In genomic region chr14:75126679-75127473, GRCh38 we compare ENCODE assay signal across 1 cellular context.
TF ChIP-seq lines count a peak whose summit lies in the region.

NEK9 (minus strand) TSS chr14:75127048; CDS start chr14:75126921, 127 bp downstream.

TF ChIP-seq in HepG2, 621 proteins besides CTCF, POLR2A, EP300 and RAD21 (continued from another document and continues in another):
- peak; percentile 97 for TF ChIP-seq ZNF574 (CRISPR knock-in tag; IDR thresholded peaks at IDR 0.05)
- TF ChIP-seq MAFK (conservative IDR thresholded peaks at IDR 0.05 in 1 of 2, IDR thresholded peaks at IDR 0.05 in 1 of 2; ENCODE audit: low read length in 2 of 2) = no peak
- TF ChIP-seq MTA3 (CRISPR knock-in tag; IDR thresholded peaks at IDR 0.05) = no peak
- TF ChIP-seq, protein P1, sequence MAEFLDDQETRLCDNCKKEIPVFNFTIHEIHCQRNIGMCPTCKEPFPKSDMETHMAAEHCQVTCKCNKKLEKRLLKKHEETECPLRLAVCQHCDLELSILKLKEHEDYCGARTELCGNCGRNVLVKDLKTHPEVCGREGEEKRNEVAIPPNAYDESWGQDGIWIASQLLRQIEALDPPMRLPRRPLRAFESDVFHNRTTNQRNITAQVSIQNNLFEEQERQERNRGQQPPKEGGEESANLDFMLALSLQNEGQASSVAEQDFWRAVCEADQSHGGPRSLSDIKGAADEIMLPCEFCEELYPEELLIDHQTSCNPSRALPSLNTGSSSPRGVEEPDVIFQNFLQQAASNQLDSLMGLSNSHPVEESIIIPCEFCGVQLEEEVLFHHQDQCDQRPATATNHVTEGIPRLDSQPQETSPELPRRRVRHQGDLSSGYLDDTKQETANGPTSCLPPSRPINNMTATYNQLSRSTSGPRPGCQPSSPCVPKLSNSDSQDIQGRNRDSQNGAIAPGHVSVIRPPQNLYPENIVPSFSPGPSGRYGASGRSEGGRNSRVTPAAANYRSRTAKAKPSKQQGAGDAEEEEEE (CRISPR knock-in tag; IDR thresholded peaks at IDR 0.05; ENCODE audit: borderline replicate concordance) = peak; percentile 41; the same call in 1 of the 2 replicates
- no peak for TF ChIP-seq PAF1 (CRISPR knock-in tag; IDR thresholded peaks at IDR 0.05)
- TF ChIP-seq ZNF407 (CRISPR knock-in tag; IDR thresholded peaks at IDR 0.05; ENCODE audit: not compliant biosample characterization) = peak; percentile 59
- no peak for TF ChIP-seq MAFF (IDR thresholded peaks at IDR 0.05; ENCODE audit: low read depth, low read length)
- no peak for TF ChIP-seq CHD2 (IDR thresholded peaks at IDR 0.05; ENCODE audit: low read depth, low read length)
- TF ChIP-seq POLR2G (IDR thresholded peaks at IDR 0.05; ENCODE audit: low read depth, low read length) = peak; percentile 98
- TF ChIP-seq HOXD1 (CRISPR knock-in tag; IDR thresholded peaks at IDR 0.05) = peak; percentile 73
- TF ChIP-seq SKI (IDR thresholded peaks at IDR 0.05; ENCODE audit: partially characterized antibody) = peak; percentile 9
- TF ChIP-seq ZNF318 (CRISPR knock-in tag; IDR thresholded peaks at IDR 0.05) = no peak
- TF ChIP-seq ZNF605 (CRISPR knock-in tag; IDR thresholded peaks at IDR 0.05) = peak; percentile 96
- peak; percentile 74; the same call in 1 of the 2 replicates for TF ChIP-seq CHCHD3 (CRISPR knock-in tag; IDR thresholded peaks at IDR 0.05)
- TF ChIP-seq ZNF431 (CRISPR knock-in tag; IDR thresholded peaks at IDR 0.05; ENCODE audit: borderline replicate concordance, low read depth) = peak; percentile 96; the same call in 1 of the 2 replicates
- TF ChIP-seq ZNF468 (CRISPR knock-in tag; IDR thresholded peaks at IDR 0.05) = peak; percentile 83; the same call in 1 of the 2 replicates
- no peak for TF ChIP-seq PBX2 (CRISPR knock-in tag; IDR thresholded peaks at IDR 0.05)
- no peak for TF ChIP-seq ZNF724P (CRISPR knock-in tag; IDR thresholded peaks at IDR 0.05; ENCODE audit: borderline replicate concordance)
- TF ChIP-seq POLR2AphosphoS2 (IDR thresholded peaks at IDR 0.05; ENCODE audit: low read depth, low read length) = no peak
- peak; percentile 92; the same call in 1 of the 2 replicates for TF ChIP-seq SAFB2 (CRISPR knock-in tag; IDR thresholded peaks at IDR 0.05; ENCODE audit: borderline replicate concordance, low read depth)
- TF ChIP-seq ZNF281 (CRISPR knock-in tag; IDR thresholded peaks at IDR 0.05; ENCODE audit: borderline replicate concordance) = 0 out of 2 replicates have a peak, but pooled peaks have one; percentile 32
- peak; percentile 44 for TF ChIP-seq BCL6 (CRISPR knock-in tag; IDR thresholded peaks at IDR 0.05)
- TF ChIP-seq SMARCC2 (IDR thresholded peaks at IDR 0.05) = no peak
- peak; percentile 88 for TF ChIP-seq SALL1 (CRISPR knock-in tag; IDR thresholded peaks at IDR 0.05)
- TF ChIP-seq ZNF839 (CRISPR knock-in tag; IDR thresholded peaks at IDR 0.05; ENCODE audit: borderline replicate concordance) = peak; percentile 91; the same call in 1 of the 2 replicates
